11 cellular contexts compared by ENCODE assay signal in genomic region chr4:141350122-141350904, GRCh38.
DNase-seq lines count a peak whose midpoint lies in the region; ATAC-seq, FAIRE-seq and TF ChIP-seq lines count a peak whose summit lies in the region.
"Had no signal": no experiment of that assay in that cellular context is flagged by ENCODE, and none has a peak within 500 bp of the region (broad histone marks: within the 10 kb centered on the region; RNA-seq: fewer than 3 reads in every experiment).

No MANE protein-coding gene starts in this region.

- H3K4me1 Mint-ChIP-seq in Calu3 (ENCODE audit: low read depth, unreplicated experiment): peaks cover 58% of the 10 kb centered on the region
- no peaks in the 10 kb centered on the region for H3K4me1 Mint-ChIP-seq in stimulated activated naive CD8-positive, alpha-beta T cell treated with anti-CD3 and anti-CD28 coated beads, Interleukin-15, amount 100 ng/mL, for 72 hours

- H3K27me3 Mint-ChIP-seq in Calu3 (ENCODE audit: unreplicated experiment): no peaks in the 10 kb centered on the region
- peaks cover 20% of the 10 kb centered on the region for H3K27me3 Mint-ChIP-seq in stimulated activated naive CD8-positive, alpha-beta T cell treated with anti-CD3 and anti-CD28 coated beads, Interleukin-15, amount 100 ng/mL, for 72 hours

- TF ChIP-seq CTCF in Calu3 (IDR thresholded peaks at IDR 0.05; ENCODE audit: unreplicated experiment) (no peak), epithelial cell of esophagus (IDR thresholded peaks at IDR 0.05; ENCODE audit: insufficient read depth, low read depth, low read length, missing control alignments) (no peak), pancreas (IDR thresholded peaks at IDR 0.05) (no peak)

- CTCF ChIA-PET in Calu3 (lab: Charles Lee): interaction anchor here (0.9 to 1.1 kb wide), 3 partner anchors 18 to 259 kb away, joined by 3 to 5 read pairs (median 4); no protein-coding TSS in a partner anchor

- peak; percentile 75 for DNase-seq in Calu3
- peak; percentile 49 for DNase-seq in NCI-H2029 (lab: John Stamatoyannopoulos, UW)
- peak; percentile 68 for DNase-seq in epithelial cell of esophagus (ENCODE audit: low read depth)
- peak; percentile 53 to 80 (median 64) for DNase-seq in pancreas
- DNase-seq in NCI-H524 treated with DMSO at 0.1 percent for 48 hours (lab: John Stamatoyannopoulos, UW): no peak
- no peak for DNase-seq in stimulated activated naive CD8-positive, alpha-beta T cell treated with anti-CD3 and anti-CD28 coated beads, Interleukin-15, amount 100 ng/mL, for 72 hours

- no peaks in the 10 kb centered on the region for H3K36me3 ChIP-seq in pancreas

- no peaks in the 10 kb centered on the region for H3K9me3 ChIP-seq in pancreas

- peak overlapping the region in 2 of 4 donors; percentile 30 to 54 for H3K27ac ChIP-seq in pancreas

- ATAC-seq in pancreas: peak; percentile 88 to 91 (median 90)
- ATAC-seq in GM21737 (IDR thresholded peaks at IDR 0.05; ENCODE audit: unreplicated experiment): no peak
- no peak for ATAC-seq in HG03280 (IDR thresholded peaks at IDR 0.05; ENCODE audit: unreplicated experiment)
- ATAC-seq in stimulated activated naive CD8-positive, alpha-beta T cell treated with anti-CD3 and anti-CD28 coated beads, Interleukin-15, amount 100 ng/mL, for 72 hours: no peak

- peak overlapping the region; percentile 32 for H3K4me3 Mint-ChIP-seq in Calu3 (ENCODE audit: low read depth, unreplicated experiment)
- H3K4me3 Mint-ChIP-seq in stimulated activated naive CD8-positive, alpha-beta T cell treated with anti-CD3 and anti-CD28 coated beads, Interleukin-15, amount 100 ng/mL, for 72 hours: no peak overlapping the region
- H3K4me3 Mint-ChIP-seq: activated naive CD8-positive, alpha-beta T cell; T-helper 1 cell treated with Interleukin-12 subunit alpha and Interleukin-12 subunit beta and Interleukin-4 antibody, amounts not matched to agents 30 μg/mL and 1 μg/mL, for 36 hours had no signal

- H3K4me1 ChIP-seq in pancreas: peaks cover 11 to 18% (median 15%) of the 10 kb centered on the region in 3 donors

- BruUV-seq in Calu3 (replicated peaks; lab: Mats Ljungman, UMichigan): no TSS peak

- H3K27me3 ChIP-seq in pancreas: no peaks in the 10 kb centered on the region

- peak overlapping the region; percentile 92 for H3K27ac Mint-ChIP-seq in Calu3 (ENCODE audit: unreplicated experiment)
- no peak overlapping the region for H3K27ac Mint-ChIP-seq in stimulated activated naive CD8-positive, alpha-beta T cell treated with anti-CD3 and anti-CD28 coated beads, Interleukin-15, amount 100 ng/mL, for 72 hours
- H3K27ac Mint-ChIP-seq: activated naive CD8-positive, alpha-beta T cell; T-helper 1 cell treated with Interleukin-12 subunit alpha and Interleukin-12 subunit beta and Interleukin-4 antibody, amounts not matched to agents 30 μg/mL and 1 μg/mL, for 36 hours had no signal

- H3K4me3 ChIP-seq in epithelial cell of esophagus (ENCODE audit: low read length) (no peak overlapping the region), pancreas (no peak overlapping the region)

- H3K36me3 Mint-ChIP-seq in Calu3 (ENCODE audit: insufficient read depth, unreplicated experiment): peaks cover 6% of the 10 kb centered on the region
- H3K36me3 Mint-ChIP-seq: activated naive CD8-positive, alpha-beta T cell had no signal

- peaks cover 4% of the 10 kb centered on the region for H3K9me3 Mint-ChIP-seq in Calu3 (ENCODE audit: low read depth, unreplicated experiment)
- no peaks in the 10 kb centered on the region for H3K9me3 Mint-ChIP-seq in stimulated activated naive CD8-positive, alpha-beta T cell treated with anti-CD3 and anti-CD28 coated beads, Interleukin-15, amount 100 ng/mL, for 72 hours
- H3K9me3 Mint-ChIP-seq: T-helper 1 cell treated with Interleukin-12 subunit alpha and Interleukin-12 subunit beta and Interleukin-4 antibody, amounts not matched to agents 30 μg/mL and 1 μg/mL, for 36 hours had no signal

- peak; percentile 93 for FAIRE-seq in pancreas (lab: Jason Lieb, UNC)
- FAIRE-seq: H1 had no signal

- intact Hi-C loops in Calu3 (cut with micrococcal nuclease; ENCODE audit: unreplicated experiment) (no loop called here), pancreas (cut with DNase I) (no loop called here)

- 9 to 16% methylated on average over 3 of the region's 3 CpGs for WGBS in pancreas, 2 donors

Comparison
In these comparisons a context has a peak if more than half of its experiments do, and no peak if none do; other contexts are left out.
1. DNase-seq: peak in Calu3 (single experiment), NCI-H2029 (single experiment), epithelial cell of esophagus (single experiment) and pancreas (6 of 6); none in NCI-H524 treated with DMSO at 0.1 percent for 48 hours (single experiment) and stimulated activated naive CD8-positive, alpha-beta T cell treated with anti-CD3 and anti-CD28 coated beads, Interleukin-15, amount 100 ng/mL, for 72 hours (0 of 2).
2. ATAC-seq: peak in pancreas (4 of 4); none in GM21737 (single experiment), HG03280 (single experiment) and stimulated activated naive CD8-positive, alpha-beta T cell treated with anti-CD3 and anti-CD28 coated beads, Interleukin-15, amount 100 ng/mL, for 72 hours (single experiment).